Comparison of ENCODE assay signal across 20 cellular contexts in the genomic region with DNA sequence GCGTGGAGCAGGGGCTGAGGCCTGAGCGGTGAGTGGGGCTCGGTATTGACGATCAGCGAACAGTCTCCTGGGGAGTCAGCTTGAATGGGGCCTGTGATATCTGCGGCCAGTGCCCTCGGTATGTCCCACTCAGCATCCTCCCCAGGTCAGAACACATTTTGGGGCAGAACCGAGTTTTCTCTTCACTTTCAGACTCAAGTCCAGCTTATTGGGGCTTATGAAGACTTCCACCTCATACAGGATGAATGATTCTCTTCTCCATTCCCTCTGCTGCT.
"Had no signal": no experiment of that assay in that cellular context is flagged by ENCODE, and none has a peak within 500 bp of the region (broad histone marks: within the 10 kb centered on the region; RNA-seq: fewer than 3 reads in every experiment).

No MANE protein-coding gene starts in this region.

- H3K4me1 ChIP-seq: foreskin keratinocyte, gastroesophageal sphincter, psoas muscle, testis, tibial artery had no signal

- H3K27ac ChIP-seq: dorsolateral prefrontal cortex, esophagus muscularis mucosa, foreskin keratinocyte, gastroesophageal sphincter, psoas muscle, sigmoid colon, testis, tibial artery had no signal

- H3K4me1 Mint-ChIP-seq: immature natural killer cell; stimulated activated memory B cell treated with anti-CD40 and anti-IgM and Interleukin-4, amounts not matched to agents 10 μg/mL and 1 μg/mL and 100 μg/mL, for 72 hours had no signal

- H3K27ac Mint-ChIP-seq: immature natural killer cell; nephron progenitor cell; stimulated activated memory B cell treated with anti-CD40 and anti-IgM and Interleukin-4, amounts not matched to agents 10 μg/mL and 1 μg/mL and 100 μg/mL, for 72 hours; type B pancreatic cell had no signal

- H3K9me3 Mint-ChIP-seq: immature natural killer cell; naive thymus-derived CD8-positive, alpha-beta T cell; stimulated activated memory B cell treated with anti-CD40 and anti-IgM and Interleukin-4, amounts not matched to agents 10 μg/mL and 1 μg/mL and 100 μg/mL, for 72 hours; type B pancreatic cell had no signal

- H3K9me3 ChIP-seq: esophagus muscularis mucosa, gastroesophageal sphincter, psoas muscle, sigmoid colon, testis, tibial artery had no signal

- H3K27me3 ChIP-seq: dorsolateral prefrontal cortex, esophagus muscularis mucosa, foreskin keratinocyte, gastroesophageal sphincter, sigmoid colon, testis, tibial artery had no signal

- H3K27me3 Mint-ChIP-seq: naive thymus-derived CD8-positive, alpha-beta T cell; stimulated activated memory B cell treated with anti-CD40 and anti-IgM and Interleukin-4, amounts not matched to agents 10 μg/mL and 1 μg/mL and 100 μg/mL, for 72 hours; type B pancreatic cell had no signal

- H3K4me3 Mint-ChIP-seq: immature natural killer cell; naive thymus-derived CD8-positive, alpha-beta T cell; nephron progenitor cell; stimulated activated memory B cell treated with anti-CD40 and anti-IgM and Interleukin-4, amounts not matched to agents 10 μg/mL and 1 μg/mL and 100 μg/mL, for 72 hours; type B pancreatic cell had no signal

- H3K36me3 ChIP-seq: esophagus muscularis mucosa, gastroesophageal sphincter, sigmoid colon, tibial artery had no signal

- DNase-seq: effector CD8-positive, alpha-beta T cell; foreskin keratinocyte; hypothalamus; immature natural killer cell; naive thymus-derived CD8-positive, alpha-beta T cell; nephron progenitor cell; right cardiac atrium; sigmoid colon; stimulated activated CD4-positive, alpha-beta T cell treated with anti-CD3 and anti-CD28 coated beads, Interleukin-4, amount 100 ng/mL, for 4 hours; stimulated activated naive CD8-positive, alpha-beta T cell treated with anti-CD3 and anti-CD28 coated beads, Interleukin-15, Interleukin-2, amounts not matched to agents 100 U/mL and 50 U/mL, for 24 hours; substantia nigra; testis; tibial artery had no signal

- H3K36me3 Mint-ChIP-seq: naive thymus-derived CD8-positive, alpha-beta T cell; stimulated activated memory B cell treated with anti-CD40 and anti-IgM and Interleukin-4, amounts not matched to agents 10 μg/mL and 1 μg/mL and 100 μg/mL, for 72 hours had no signal

- H3K4me3 ChIP-seq: esophagus muscularis mucosa, gastroesophageal sphincter, psoas muscle, sigmoid colon, testis, tibial artery had no signal

- ATAC-seq: foreskin keratinocyte; gastroesophageal sphincter; left lobe of liver; naive thymus-derived CD8-positive, alpha-beta T cell; psoas muscle; right cardiac atrium; stimulated activated naive CD8-positive, alpha-beta T cell treated with anti-CD3 and anti-CD28 coated beads, Interleukin-15, Interleukin-2, amounts not matched to agents 100 U/mL and 50 U/mL, for 24 hours had no signal
